Comparison of ENCODE assay signal across 12 cellular contexts in the genomic region with DNA sequence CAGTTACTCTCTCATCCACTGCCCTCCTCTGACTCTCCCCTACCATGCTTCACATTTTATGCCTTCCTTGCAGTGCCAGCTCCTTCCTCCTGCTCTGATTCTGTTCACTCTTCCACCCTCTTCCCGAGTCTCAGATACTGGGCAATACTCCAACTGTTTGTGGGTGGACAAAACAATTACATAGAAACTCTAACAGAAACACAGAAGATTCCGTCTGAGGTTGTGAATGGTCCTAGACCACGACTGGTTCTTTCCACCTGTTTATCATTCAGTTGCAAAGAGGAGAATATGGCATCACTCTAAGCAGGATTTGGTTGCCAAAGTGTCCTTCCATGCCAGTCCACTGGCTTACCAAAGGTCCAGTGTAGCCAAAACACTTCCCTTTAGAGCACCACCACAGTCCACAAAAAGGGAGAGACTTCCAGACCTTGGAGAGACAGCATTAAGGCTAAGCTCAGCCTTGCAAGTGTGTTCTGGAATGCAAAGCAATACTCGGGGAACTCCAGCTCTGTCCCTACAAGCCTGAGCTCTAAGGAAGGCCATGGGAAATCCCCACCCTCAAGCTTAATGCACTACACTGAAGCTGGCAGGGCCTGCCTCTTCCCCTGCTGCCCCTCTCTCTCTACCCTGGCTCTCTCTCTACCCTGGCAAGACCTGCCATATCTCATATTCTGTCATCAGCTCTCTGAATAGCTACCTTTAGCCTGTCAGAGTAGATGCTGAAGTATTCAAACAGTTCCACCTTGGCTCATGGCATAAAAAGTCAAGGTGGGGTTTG. TPM values are rescaled to one million over a fixed set of nuclear protein-coding genes. Genes with fewer than 3 reads are reported as not detected.
A peak's percentile ranks its signal among the peaks of the same experiment; 100 is the strongest.
DNase-seq lines count a peak whose midpoint lies in the region; ATAC-seq lines count a peak whose summit lies in the region.
"Had no signal": no experiment of that assay in that cellular context is flagged by ENCODE, and none has a peak within 500 bp of the region (broad histone marks: within the 10 kb centered on the region; RNA-seq: fewer than 3 reads in every experiment).

No MANE protein-coding gene starts in this region.

- peak; percentile 40 for ATAC-seq in GM18502 (IDR thresholded peaks at IDR 0.05; ENCODE audit: poor library complexity, unreplicated experiment)
- ATAC-seq in GM18909 (IDR thresholded peaks at IDR 0.05; ENCODE audit: poor library complexity, unreplicated experiment), result no peak
- ATAC-seq: sciatic nerve had no signal

- DNase-seq in HK-2 (ENCODE audit: unreplicated experiment) (peak; percentile 25), dedifferentiated amniotic fluid mesenchymal stem cell (ENCODE audit: extremely low spot score) (peak; percentile 73), myocyte (ENCODE audit: low read depth) (peak; percentile 80), NCI-H187 treated with DMSO at 0.1 percent for 48 hours (lab: John Stamatoyannopoulos, UW) (no peak), superior temporal gyrus (ENCODE audit: extremely low spot score) (no peak)
- no peak for DNase-seq in stimulated activated naive CD4-positive, alpha-beta T cell (lab: John Stamatoyannopoulos, UW)
- DNase-seq: activated effector memory CD4-positive, alpha-beta T cell treated with anti-CD3 and anti-CD28 coated beads, Interleukin-2, amount 50 U/mL, for 16 hours; KBM-7; NCI-H774 had no signal

RNA-seq across cellular contexts. Expression of gene RND3, which starts 33.6 kb away (rescaled TPM):
- total RNA-seq in myocyte, result 68.6 and 88.8 TPM in 2 replicates
- 45.2 TPM for polyA plus RNA-seq in myocyte (2012)

Comparison
In these comparisons a context has a peak if more than half of its experiments do, and no peak if none do; other contexts are left out.
1. DNase-seq: peak in HK-2 (single experiment), dedifferentiated amniotic fluid mesenchymal stem cell (single experiment) and myocyte (single experiment); none in NCI-H187 treated with DMSO at 0.1 percent for 48 hours (single experiment), stimulated activated naive CD4-positive, alpha-beta T cell (0 of 6) and superior temporal gyrus (single experiment).